ENCODE assay signal across 8 cellular contexts in genomic region chr11:73218106-73218829, GRCh38. TPM values are rescaled to one million over a fixed set of nuclear protein-coding genes. Genes with fewer than 3 reads are reported as not detected.
DNase-seq lines count a peak whose midpoint lies in the region; ATAC-seq and TF ChIP-seq lines count a peak whose summit lies in the region.

TSS of gene P2RY2 (plus strand) at chr11:73218281. CDS start at chr11:73234160, 15,879 bp downstream.

- H3K27me3 Mint-ChIP-seq in activated T-helper 2 cell treated with anti-CD3 and anti-CD28 coated beads, Interferon-gamma antibody, Interleukin-2, Interleukin-4, amounts not matched to agents 10 μg/mL and 5 μg/mL and 100 μg/mL, durations not matched to agents 14 hours and 24 hours and 36 hours (ENCODE audit: low read depth): peaks cover 42% of the 10 kb centered on the region

- H3K4me2 ChIP-seq in parathyroid adenoma (ENCODE audit: low read length): peak within 1 kb of the TSS; percentile 73

- H3K27me3 ChIP-seq in heart left ventricle (no peaks in the 10 kb centered on the region), parathyroid adenoma (ENCODE audit: control insufficient read depth, insufficient read depth, low read length) (no peaks in the 10 kb centered on the region)

- H3K27ac Mint-ChIP-seq in activated T-helper 2 cell treated with anti-CD3 and anti-CD28 coated beads, Interferon-gamma antibody, Interleukin-2, Interleukin-4, amounts not matched to agents 10 μg/mL and 5 μg/mL and 100 μg/mL, durations not matched to agents 14 hours and 24 hours and 36 hours: no peak within 1 kb of the TSS

- H3K4me3 Mint-ChIP-seq in activated T-helper 2 cell treated with anti-CD3 and anti-CD28 coated beads, Interferon-gamma antibody, Interleukin-2, Interleukin-4, amounts not matched to agents 10 μg/mL and 5 μg/mL and 100 μg/mL, durations not matched to agents 14 hours and 24 hours and 36 hours (ENCODE audit: low read depth): peak within 1 kb of the TSS; percentile 63

- TF ChIP-seq CTCF in heart left ventricle (IDR thresholded peaks at IDR 0.05) (peak; percentile 35 to 77 (median 58)), parathyroid adenoma (IDR thresholded peaks at IDR 0.05) (peak; percentile 59)

- H3K9me3 Mint-ChIP-seq in activated T-helper 2 cell treated with anti-CD3 and anti-CD28 coated beads, Interferon-gamma antibody, Interleukin-2, Interleukin-4, amounts not matched to agents 10 μg/mL and 5 μg/mL and 100 μg/mL, durations not matched to agents 14 hours and 24 hours and 36 hours: no peaks in the 10 kb centered on the region

- H3K4me1 Mint-ChIP-seq in activated T-helper 2 cell treated with anti-CD3 and anti-CD28 coated beads, Interferon-gamma antibody, Interleukin-2, Interleukin-4, amounts not matched to agents 10 μg/mL and 5 μg/mL and 100 μg/mL, durations not matched to agents 14 hours and 24 hours and 36 hours (ENCODE audit: low read depth): peaks cover 6% of the 10 kb centered on the region

- H3K27ac ChIP-seq in heart left ventricle: peak within 1 kb of the TSS; percentile 33 to 91 (median 84)
- H3K27ac ChIP-seq in parathyroid adenoma: peak within 1 kb of the TSS; percentile 94

- H3K79me2 ChIP-seq in parathyroid adenoma: no peaks in the 10 kb centered on the region

- 1 to 4% (median 2%) methylated on average over 50 to 81 of the region's 81 CpGs for WGBS in heart left ventricle, 4 donors

- H3K36me3 ChIP-seq in heart left ventricle (no peaks in the 10 kb centered on the region), parathyroid adenoma (ENCODE audit: control insufficient read depth, insufficient read depth, low read length) (no peaks in the 10 kb centered on the region)

- TF ChIP-seq POLR2A in heart left ventricle (IDR thresholded peaks at IDR 0.05): peak in 1 of 2 donors; percentile 51

- intact Hi-C loops in activated T-helper 2 cell treated with anti-CD3 and anti-CD28 coated beads, Interferon-gamma antibody, Interleukin-2, Interleukin-4, amounts not matched to agents 10 μg/mL and 5 μg/mL and 100 μg/mL, durations not matched to agents 14 hours and 24 hours and 36 hours (cut with micrococcal nuclease): no loop called here
- intact Hi-C loops in heart left ventricle (cut with DNase I): loop anchor here in 1 of 10 donors (2.0 kb wide), 2 partner anchors 23 to 29 kb away; no protein-coding TSS in a partner anchor

- H3K9me3 ChIP-seq in heart left ventricle: no peaks in the 10 kb centered on the region
- H3K9me3 ChIP-seq in parathyroid adenoma (ENCODE audit: control insufficient read depth, low read length): no peaks in the 10 kb centered on the region

- DNase-seq in NCI-H345 (lab: John Stamatoyannopoulos, UW) (peak; percentile 17), NCI-H345 treated with DMSO at 0.1 percent for 48 hours (lab: John Stamatoyannopoulos, UW; ENCODE audit: unreplicated experiment) (no peak), NCI-H226 (peak; percentile 35), heart left ventricle (peak; percentile 85 to 93 (median 90))
- peak; percentile 28 for DNase-seq in activated T-helper 2 cell treated with anti-CD3 and anti-CD28 coated beads, Interferon-gamma antibody, Interleukin-2, Interleukin-4, amounts not matched to agents 10 μg/mL and 5 μg/mL and 100 μg/mL, durations not matched to agents 14 hours and 24 hours and 36 hours (ENCODE audit: low spot score)

- peaks cover 0 to 53% (median 26%) of the 10 kb centered on the region in 12 donors for H3K4me1 ChIP-seq in heart left ventricle
- peaks cover 20% of the 10 kb centered on the region for H3K4me1 ChIP-seq in parathyroid adenoma

- H3K9ac ChIP-seq in parathyroid adenoma: no peak within 1 kb of the TSS

- no peaks in the 10 kb centered on the region for H3K36me3 Mint-ChIP-seq in activated T-helper 2 cell treated with anti-CD3 and anti-CD28 coated beads, Interferon-gamma antibody, Interleukin-2, Interleukin-4, amounts not matched to agents 10 μg/mL and 5 μg/mL and 100 μg/mL, durations not matched to agents 14 hours and 24 hours and 36 hours (ENCODE audit: low read depth)

- H3K4me3 ChIP-seq in heart left ventricle (peak within 1 kb of the TSS; percentile 47 to 70 (median 60)), parathyroid adenoma (ENCODE audit: low read depth, low read length) (peak within 1 kb of the TSS; percentile 59)

- H2AFZ ChIP-seq in parathyroid adenoma: peak within 1 kb of the TSS; percentile 77

- ATAC-seq in heart left ventricle: peak; percentile 72 to 90 (median 87)
- no peak for ATAC-seq in GM19455 (IDR thresholded peaks at IDR 0.05; ENCODE audit: unreplicated experiment)
- no peak for ATAC-seq in HG03095 (IDR thresholded peaks at IDR 0.05; ENCODE audit: unreplicated experiment)

RNA-seq across cellular contexts. Expression of gene P2RY2, which starts in this region (rescaled TPM):
- total RNA-seq in activated T-helper 2 cell treated with anti-CD3 and anti-CD28 coated beads, Interferon-gamma antibody, Interleukin-2, Interleukin-4, amounts not matched to agents 10 μg/mL and 5 μg/mL and 100 μg/mL, durations not matched to agents 14 hours and 24 hours and 36 hours: not detected in 2 replicates
- total RNA-seq in heart left ventricle: 10 to 100 TPM; 10.2 to 28.3 (median 14.7) TPM
- polyA plus RNA-seq in heart left ventricle: 10 to 100 TPM in 1 of 2 donors, 1 to 10 TPM in 1; 8.5 to 20.0 TPM

Comparison
In these comparisons a context has a peak if more than half of its experiments do, and no peak if none do; other contexts are left out.
1. RNA of gene P2RY2 (total RNA-seq): 10.2 to 28.3 TPM in heart left ventricle; not detected in activated T-helper 2 cell treated with anti-CD3 and anti-CD28 coated beads, Interferon-gamma antibody, Interleukin-2, Interleukin-4, amounts not matched to agents 10 μg/mL and 5 μg/mL and 100 μg/mL, durations not matched to agents 14 hours and 24 hours and 36 hours; every median in the first group is over 10 times any median in the second.
2. Peak in DNase-seq in activated T-helper 2 cell treated with anti-CD3 and anti-CD28 coated beads, Interferon-gamma antibody, Interleukin-2, Interleukin-4, amounts not matched to agents 10 μg/mL and 5 μg/mL and 100 μg/mL, durations not matched to agents 14 hours and 24 hours and 36 hours; RNA of the gene not detected or under 1 TPM.
3. ATAC-seq: peak in heart left ventricle (4 of 4); none in GM19455 (single experiment) and HG03095 (single experiment).